In genomic region chr6:45548657-45549515, GRCh38 we compare ENCODE assay signal across 9 cellular contexts.
DNase-seq lines count a peak whose midpoint lies in the region; ATAC-seq and TF ChIP-seq lines count a peak whose summit lies in the region.
"Had no signal": no experiment of that assay in that cellular context is flagged by ENCODE, and none has a peak within 500 bp of the region (broad histone marks: within the 10 kb centered on the region; RNA-seq: fewer than 3 reads in every experiment).

No MANE protein-coding gene starts in this region.

- H3K9me3 ChIP-seq in right lobe of liver: no peaks in the 10 kb centered on the region
- H3K9me3 ChIP-seq in MG63: no peaks in the 10 kb centered on the region
- H3K9me3 ChIP-seq: left ventricle myocardium inferior had no signal

- DNase-seq in right lobe of liver: no peak
- no peak for DNase-seq in brain microvascular endothelial cell
- no peak for DNase-seq in Ammon's horn (ENCODE audit: low spot score)
- DNase-seq in MG63: no peak
- DNase-seq in NCI-H510A (lab: John Stamatoyannopoulos, UW): no peak
- DNase-seq: left ventricle myocardium inferior had no signal

- intact Hi-C loops in right lobe of liver (cut with DNase I): no loop called here

- WGBS in right lobe of liver (ENCODE audit: insufficient coverage, low coverage, low lambda C conversion rate, missing lambda C conversion rate): 58% methylated on average over 2 of the region's 7 CpGs

- H3K4me1 ChIP-seq in right lobe of liver: peaks cover 0 to 13% (median 2%) of the 10 kb centered on the region in 4 donors
- H3K4me1 ChIP-seq: left ventricle myocardium inferior had no signal

- TF ChIP-seq POLR2A in right lobe of liver (IDR thresholded peaks at IDR 0.05): no peak

- no peak for TF ChIP-seq CTCF in right lobe of liver (IDR thresholded peaks at IDR 0.05)
- no peak for TF ChIP-seq CTCF in brain microvascular endothelial cell (IDR thresholded peaks at IDR 0.05; ENCODE audit: low read depth, low read length, missing control alignments)

- in situ Hi-C loops in brain microvascular endothelial cell (cut with HindIII; ENCODE audit: low pct_ligation_motif_present, low sequenced_read_pairs): no loop called here

- no peaks in the 10 kb centered on the region for H3K36me3 ChIP-seq in right lobe of liver
- peaks cover 8% of the 10 kb centered on the region for H3K36me3 ChIP-seq in brain microvascular endothelial cell (replicated peaks)
- H3K36me3 ChIP-seq in MG63: no peaks in the 10 kb centered on the region
- H3K36me3 ChIP-seq: left ventricle myocardium inferior had no signal

- H3K27ac ChIP-seq in right lobe of liver: no peak overlapping the region
- H3K27ac ChIP-seq in brain microvascular endothelial cell: no peak overlapping the region
- H3K27ac ChIP-seq: left ventricle myocardium inferior had no signal

- no peaks in the 10 kb centered on the region for H3K27me3 ChIP-seq in right lobe of liver
- no peaks in the 10 kb centered on the region for H3K27me3 ChIP-seq in brain microvascular endothelial cell (replicated peaks)
- no peaks in the 10 kb centered on the region for H3K27me3 ChIP-seq in MG63

- peak; percentile 98 for ATAC-seq in GM18907 (IDR thresholded peaks at IDR 0.05; ENCODE audit: unreplicated experiment)
- ATAC-seq in GM21786 (IDR thresholded peaks at IDR 0.05; ENCODE audit: unreplicated experiment): peak; percentile 96
- peak; percentile 90 for ATAC-seq in HG03520 (IDR thresholded peaks at IDR 0.05; ENCODE audit: unreplicated experiment)
- peak; percentile 83 to 92 (median 86) for ATAC-seq in right lobe of liver

- H3K4me3 ChIP-seq in right lobe of liver: no peak overlapping the region
- H3K4me3 ChIP-seq in brain microvascular endothelial cell (ENCODE audit: low read depth, low read length): no peak overlapping the region
- H3K4me3 ChIP-seq in MG63: no peak overlapping the region
- H3K4me3 ChIP-seq: left ventricle myocardium inferior had no signal
